Comparison of ENCODE assay signal across 16 cellular contexts in the genomic region with DNA sequence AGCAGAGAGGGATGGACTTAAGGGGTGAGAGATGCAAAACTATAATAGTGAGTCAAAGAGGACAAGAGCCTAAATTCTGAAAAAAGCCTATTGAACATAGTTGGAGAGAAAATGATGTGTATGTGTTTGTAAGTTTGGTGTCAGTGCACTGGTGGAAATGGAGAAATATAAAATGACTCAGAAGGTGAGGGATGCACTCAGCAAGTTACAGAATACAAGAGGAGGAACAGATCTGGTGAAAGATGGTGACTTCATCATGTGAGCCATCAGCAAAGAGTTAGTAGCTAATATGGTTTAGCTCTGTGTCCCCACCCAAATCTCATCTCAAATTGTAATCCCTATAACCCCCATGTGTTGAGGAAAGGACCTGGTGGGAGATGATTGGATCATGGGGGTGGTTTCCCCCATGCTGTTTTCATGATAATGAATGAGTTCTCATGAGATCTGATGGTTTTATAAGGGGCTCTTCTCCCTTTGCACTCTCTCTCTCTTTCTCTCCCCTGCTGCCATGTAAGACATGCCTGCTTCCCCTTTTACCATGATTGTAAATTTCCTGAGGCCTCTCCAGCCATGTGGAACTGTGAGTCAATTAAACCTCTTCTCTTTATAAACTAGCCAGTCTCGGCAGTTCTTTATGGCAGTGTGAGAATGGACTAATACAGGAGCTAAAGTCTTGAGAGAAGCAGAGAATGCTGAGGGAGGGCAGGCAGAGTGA.
"Had no signal": no experiment of that assay in that cellular context is flagged by ENCODE, and none has a peak within 500 bp of the region (broad histone marks: within the 10 kb centered on the region; RNA-seq: fewer than 3 reads in every experiment).

No MANE protein-coding gene starts in this region.

- ATAC-seq: heart left ventricle; sciatic nerve; stimulated activated naive B cell treated with anti-CD40 and anti-IgM and Interleukin-4, amounts not matched to agents 10 μg/mL and 1 μg/mL and 100 μg/mL, for 72 hours; T-helper 17 cell had no signal

- DNase-seq: activated CD4-positive, alpha-beta T cell treated with anti-CD3 and anti-CD28 coated beads for 4 hours; activated effector memory CD4-positive, alpha-beta T cell treated with anti-CD3 and anti-CD28 coated beads, Interleukin-2, amount 50 U/mL, for 16 hours; amniotic stem cell; colonic mucosa; effector CD4-positive, alpha-beta T cell; esophagus squamous epithelium; foreskin melanocyte; heart left ventricle; ovary; stimulated activated CD4-positive, alpha-beta T cell treated with anti-CD3 and anti-CD28 coated beads, Interleukin-2, amount 100 ng/mL, for 24 hours; stimulated activated naive B cell treated with anti-CD40 and anti-IgM and Interleukin-4, amounts not matched to agents 10 μg/mL and 1 μg/mL and 100 μg/mL, for 72 hours; T-helper 17 cell; tibial artery had no signal

- H3K36me3 Mint-ChIP-seq: neural progenitor cell had no signal

- H3K4me3 Mint-ChIP-seq: activated naive CD4-positive, alpha-beta T cell treated with anti-CD3 and anti-CD28 coated beads, Interleukin-2, amount 50 U/mL, for 24 hours; neural progenitor cell; stimulated activated naive B cell treated with anti-CD40 and anti-IgM and Interleukin-4, amounts not matched to agents 10 μg/mL and 1 μg/mL and 100 μg/mL, for 72 hours; T-helper 17 cell had no signal

- H3K9me3 Mint-ChIP-seq: neural progenitor cell had no signal

- H3K27me3 Mint-ChIP-seq: activated naive CD4-positive, alpha-beta T cell treated with anti-CD3 and anti-CD28 coated beads, Interleukin-2, amount 50 U/mL, for 24 hours; T-helper 17 cell had no signal

- H3K27ac Mint-ChIP-seq: activated naive CD4-positive, alpha-beta T cell treated with anti-CD3 and anti-CD28 coated beads, Interleukin-2, amount 50 U/mL, for 24 hours; neural progenitor cell; stimulated activated naive B cell treated with anti-CD40 and anti-IgM and Interleukin-4, amounts not matched to agents 10 μg/mL and 1 μg/mL and 100 μg/mL, for 72 hours; T-helper 17 cell had no signal

- H3K4me1 Mint-ChIP-seq: activated naive CD4-positive, alpha-beta T cell treated with anti-CD3 and anti-CD28 coated beads, Interleukin-2, amount 50 U/mL, for 24 hours; neural progenitor cell; stimulated activated naive B cell treated with anti-CD40 and anti-IgM and Interleukin-4, amounts not matched to agents 10 μg/mL and 1 μg/mL and 100 μg/mL, for 72 hours; T-helper 17 cell had no signal
